ENCODE assay signal across 1 cellular context in genomic region chr22:30634477-30635233, GRCh38.
TF ChIP-seq lines count a peak whose summit lies in the region.

No MANE protein-coding gene starts in this region.

TF ChIP-seq in GM12878, 131 proteins besides CTCF, POLR2A, EP300 and RAD21 (continues in another document):
- TF ChIP-seq SIX5 (IDR thresholded peaks at IDR 0.05; ENCODE audit: low read depth, low read length, severe bottlenecking) (no peak), FOXK2 (IDR thresholded peaks at IDR 0.05) (no peak), RAD51 (IDR thresholded peaks at IDR 0.05) (no peak), HCFC1 (IDR thresholded peaks at IDR 0.05; ENCODE audit: low read length) (0 out of 2 replicates have a peak, but pooled peaks have one; percentile 25), NFYA (IDR thresholded peaks at IDR 0.05; ENCODE audit: borderline replicate concordance, low read depth, low read length) (no peak), RUNX3 (IDR thresholded peaks at IDR 0.05; ENCODE audit: low read length) (no peak; the same call in none of the 2 replicates), DPF2 (IDR thresholded peaks at IDR 0.05) (peak; percentile 74; the same call in 1 of the 2 replicates), BHLHE40 (IDR thresholded peaks at IDR 0.05; ENCODE audit: borderline replicate concordance in 1 of 2, low read depth in 2 of 2, low read length in 1 of 2) (peak; percentile 74 to 88; a peak in 3 of 4 replicates), MAX (IDR thresholded peaks at IDR 0.05; ENCODE audit: low read depth, low read length) (no peak), GATAD2B (conservative IDR thresholded peaks at IDR 0.05; ENCODE audit: low read depth) (peak; percentile 65; the same call in 1 of the 2 replicates), NRF1 (conservative IDR thresholded peaks at IDR 0.05; ENCODE audit: low read depth, low read length) (no peak), USF1 (IDR thresholded peaks at IDR 0.05; ENCODE audit: borderline replicate concordance, extremely low read length, insufficient read depth, low read depth, low read length) (no peak), RFX5 (IDR thresholded peaks at IDR 0.05; ENCODE audit: low read depth, low read length) (no peak), ZZZ3 (IDR thresholded peaks at IDR 0.05; ENCODE audit: control insufficient read depth, insufficient read length, low read depth) (no peak), MTA3 (IDR thresholded peaks at IDR 0.05; ENCODE audit: borderline replicate concordance, low read length) (no peak), MLLT1 (IDR thresholded peaks at IDR 0.05) (no peak), NKRF (conservative IDR thresholded peaks at IDR 0.05) (no peak), SREBF2 (IDR thresholded peaks at IDR 0.05; ENCODE audit: low read length) (no peak), IKZF1 (conservative IDR thresholded peaks at IDR 0.05) (peak; percentile 77), SRF (IDR thresholded peaks at IDR 0.05; ENCODE audit: low read depth in 2 of 2, low read length in 2 of 2) (no peak), STAT3 (IDR thresholded peaks at IDR 0.05; ENCODE audit: low read depth, low read length) (no peak), CEBPB (IDR thresholded peaks at IDR 0.05; ENCODE audit: borderline replicate concordance in 1 of 2, low read depth in 2 of 2, low read length in 2 of 2) (no peak), MTA2 (IDR thresholded peaks at IDR 0.05; ENCODE audit: low read depth) (no peak; the same call in 1 of the 2 replicates), TBL1XR1 (IDR thresholded peaks at IDR 0.05; ENCODE audit: low read depth, low read length) (no peak), E2F4 (IDR thresholded peaks at IDR 0.05; ENCODE audit: low read depth, low read length) (no peak), POU2F2 (IDR thresholded peaks at IDR 0.05; ENCODE audit: borderline replicate concordance, low read depth, low read length) (peak; percentile 71; the same call in 1 of the 3 replicates), ZNF207 (IDR thresholded peaks at IDR 0.05; ENCODE audit: borderline replicate concordance) (0 out of 2 replicates have a peak, but pooled peaks have one; percentile 36), CBX5 (IDR thresholded peaks at IDR 0.05; ENCODE audit: low read depth) (no peak), KAT2A (conservative IDR thresholded peaks at IDR 0.05; ENCODE audit: control insufficient read depth, low read depth, low read length) (no peak), POLR2AphosphoS5 (IDR thresholded peaks at IDR 0.05; ENCODE audit: low read length) (no peak), HDAC6 (IDR thresholded peaks at IDR 0.05; ENCODE audit: unreplicated experiment) (no peak), SUPT20H (IDR thresholded peaks at IDR 0.05; ENCODE audit: borderline replicate concordance, control insufficient read depth, low read depth, low read length) (no peak), BRCA1 (IDR thresholded peaks at IDR 0.05; ENCODE audit: low read depth, low read length) (no peak), JUND (IDR thresholded peaks at IDR 0.05; ENCODE audit: low read depth, low read length) (no peak; the same call in 1 of the 2 replicates), ATF7 (IDR thresholded peaks at IDR 0.05; ENCODE audit: low read depth) (no peak), FOS (IDR thresholded peaks at IDR 0.05; ENCODE audit: borderline replicate concordance, extremely low read depth, insufficient read length) (no peak), ASH2L (IDR thresholded peaks at IDR 0.05; ENCODE audit: borderline replicate concordance, low read depth) (no peak), KDM1A (IDR thresholded peaks at IDR 0.05; ENCODE audit: borderline replicate concordance) (no peak), NFIC (IDR thresholded peaks at IDR 0.05; ENCODE audit: low read depth, low read length) (no peak), CHD2 (IDR thresholded peaks at IDR 0.05; ENCODE audit: borderline replicate concordance, low read depth, low read length) (0 out of 2 replicates have a peak, but pooled peaks have one; percentile 6), BACH1 (IDR thresholded peaks at IDR 0.05; ENCODE audit: borderline replicate concordance) (no peak), BCLAF1 (IDR thresholded peaks at IDR 0.05) (no peak), SREBF1 (IDR thresholded peaks at IDR 0.05; ENCODE audit: low read length) (no peak), ZNF622 (IDR thresholded peaks at IDR 0.05) (no peak), EZH2 (IDR thresholded peaks at IDR 0.05; ENCODE audit: borderline replicate concordance, control insufficient read depth, low read depth, low read length) (no peak), BCL3 (IDR thresholded peaks at IDR 0.05; ENCODE audit: borderline replicate concordance, insufficient read depth, low read depth, low read length, poor library complexity, severe bottlenecking) (no peak), LARP7 (IDR thresholded peaks at IDR 0.05) (no peak), HSF1 (IDR thresholded peaks at IDR 0.05; ENCODE audit: low read depth, low read length) (no peak), STAT1 (conservative IDR thresholded peaks at IDR 0.05) (peak; percentile 85; the same call in 1 of the 2 replicates), TCF3 (IDR thresholded peaks at IDR 0.05; ENCODE audit: borderline replicate concordance, insufficient read depth, low read depth, low read length) (no peak), ATF2 (IDR thresholded peaks at IDR 0.05; ENCODE audit: low read length) (no peak), IKZF2 (IDR thresholded peaks at IDR 0.05) (peak; percentile 52; a peak in 2 of 4 replicates), SP1 (IDR thresholded peaks at IDR 0.05; ENCODE audit: low read depth, low read length) (peak; percentile 8)
